In the genomic region with DNA sequence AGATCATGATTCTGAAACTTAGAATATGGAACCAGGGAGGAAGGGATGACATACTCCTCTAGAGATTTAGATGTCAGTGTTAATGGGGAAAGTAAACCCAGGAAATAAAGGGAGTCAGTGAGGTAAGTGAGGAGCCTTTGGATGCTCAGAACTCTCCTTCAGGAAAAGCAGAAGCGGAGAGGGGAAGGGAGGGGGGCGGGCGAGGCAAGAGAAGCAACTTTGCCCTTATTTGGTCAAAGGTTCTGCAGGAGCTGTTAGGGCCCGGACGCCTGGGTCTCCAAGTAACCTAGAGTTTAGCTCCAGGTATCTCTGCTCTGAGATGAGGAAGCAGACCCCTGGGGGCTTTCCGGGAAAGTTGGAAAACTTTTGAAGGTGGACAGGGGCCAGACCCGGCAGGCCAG, we compare ENCODE assay signal across 8 cellular contexts. TPM values are rescaled to one million over a fixed set of nuclear protein-coding genes. Genes with fewer than 3 reads are reported as not detected.
A peak's percentile ranks its signal among the peaks of the same experiment; 100 is the strongest.
DNase-seq lines count a peak whose midpoint lies in the region; ATAC-seq, FAIRE-seq and TF ChIP-seq lines count a peak whose summit lies in the region.

No MANE protein-coding gene starts in this region.

- peaks cover 49% of the 10 kb centered on the region for H3K79me2 ChIP-seq in Karpas-422 (ENCODE audit: low read length)

- no peaks in the 10 kb centered on the region for H3K27me3 ChIP-seq in Karpas-422 (ENCODE audit: low read length)

- ATAC-seq in GM21423 (IDR thresholded peaks at IDR 0.05; ENCODE audit: unreplicated experiment) (no peak), HG03039 (IDR thresholded peaks at IDR 0.05; ENCODE audit: unreplicated experiment) (no peak)

- DNase-seq in Karpas-422 = no peak
- DNase-seq in astrocyte of the spinal cord (ENCODE audit: low read depth, low spot score) = no peak
- no peak for DNase-seq in middle frontal gyrus (ENCODE audit: extremely low spot score, low spot score)
- no peak for DNase-seq in urothelium cell line (ENCODE audit: low spot score)

- peak overlapping the region; percentile 99 for H3K4me3 ChIP-seq in Karpas-422 (ENCODE audit: low read length)
- peak overlapping the region; percentile 96 for H3K4me3 ChIP-seq in astrocyte of the spinal cord (ENCODE audit: low read depth, low read length)
- H3K4me3 ChIP-seq in mesodermal cell (ENCODE audit: extremely low read depth, insufficient read depth, low read length, poor library complexity, severe bottlenecking) = peak overlapping the region; percentile 98

- in situ Hi-C loops in astrocyte of the spinal cord (cut with HindIII; ENCODE audit: low sequenced_read_pairs) = no loop called here

- no peaks in the 10 kb centered on the region for H3K9me2 ChIP-seq in Karpas-422 (replicated peaks; ENCODE audit: insufficient read depth, low read length)

- peak overlapping the region; percentile 100 for H3K27ac ChIP-seq in C4-2B
- peak overlapping the region; percentile 98 for H3K27ac ChIP-seq in Karpas-422 (ENCODE audit: low read length)
- peak overlapping the region; percentile 57 for H3K27ac ChIP-seq in mesodermal cell (ENCODE audit: low read depth, low read length, severe bottlenecking)

- peak overlapping the region; percentile 98 for H3K4me2 ChIP-seq in Karpas-422 (ENCODE audit: low read depth, low read length, poor library complexity, severe bottlenecking)

- peaks cover 35% of the 10 kb centered on the region for H3K36me3 ChIP-seq in Karpas-422 (ENCODE audit: insufficient read depth, low read length)
- H3K36me3 ChIP-seq in mesodermal cell (ENCODE audit: control insufficient read depth, insufficient read depth, low read length) = peaks cover 59% of the 10 kb centered on the region

- H4K20me1 ChIP-seq in Karpas-422 (ENCODE audit: insufficient read depth, low read depth, low read length) = peaks cover 35% of the 10 kb centered on the region

- no peak overlapping the region for H2AFZ ChIP-seq in Karpas-422 (ENCODE audit: low read length)

- H3K9me3 ChIP-seq in Karpas-422 (ENCODE audit: low read length) (no peaks in the 10 kb centered on the region), mesodermal cell (ENCODE audit: control insufficient read depth, low read length) (no peaks in the 10 kb centered on the region)

- H3K4me1 ChIP-seq in Karpas-422 (ENCODE audit: low read length) = peaks cover 77% of the 10 kb centered on the region
- peaks cover 50% of the 10 kb centered on the region for H3K4me1 ChIP-seq in mesodermal cell (ENCODE audit: control insufficient read depth, insufficient read depth, low read length, poor library complexity, severe bottlenecking)

- H3K9ac ChIP-seq in Karpas-422 (ENCODE audit: low read length) = peak overlapping the region; percentile 100

- WGBS in mesodermal cell (ENCODE audit: insufficient coverage in 2 of 2), 2 experiments = 0 to 5% methylated on average over 2 to 5 of the region's 7 CpGs

- FAIRE-seq in urothelium cell line (lab: Jason Lieb, UNC) = no peak

- no peak for TF ChIP-seq CTCF in C4-2B (conservative IDR thresholded peaks at IDR 0.05)
- no peak for TF ChIP-seq CTCF in astrocyte of the spinal cord (IDR thresholded peaks at IDR 0.05; ENCODE audit: low read depth, low read length)

RNA-seq across cellular contexts. Expression of a gene that starts 1.3 kb away (rescaled TPM):
- total RNA-seq in Karpas-422 (2014; rRNA removed; shearing (Covaris generic); ENCODE audit: low replicate concordance) = 748 and 1,567 TPM in 2 replicates
- polyA plus RNA-seq in mesodermal cell (2013, experiment 1 of 2) = 1,660 TPM
- 1,258 TPM for polyA plus RNA-seq in mesodermal cell (2013, experiment 2 of 2)

RNA-seq across cellular contexts. Expression of a gene that starts 3.9 kb away (rescaled TPM):
- 31.1 and 31.6 TPM in 2 replicates for total RNA-seq in Karpas-422 (2014; rRNA removed; shearing (Covaris generic); ENCODE audit: low replicate concordance)
- 28.8 TPM for polyA plus RNA-seq in mesodermal cell (2013, experiment 1 of 2)
- 26.2 TPM for polyA plus RNA-seq in mesodermal cell (2013, experiment 2 of 2)

RNA-seq across cellular contexts. Expression of a gene that starts 6.9 kb away (rescaled TPM):
- total RNA-seq in Karpas-422 (2014; rRNA removed; shearing (Covaris generic); ENCODE audit: low replicate concordance) = 49.9 and 50.5 TPM in 2 replicates
- 89.9 TPM for polyA plus RNA-seq in mesodermal cell (2013, experiment 1 of 2)
- polyA plus RNA-seq in mesodermal cell (2013, experiment 2 of 2) = 77.0 TPM

RNA-seq across cellular contexts. Expression of a gene that starts 7.2 kb away (rescaled TPM):
- total RNA-seq in Karpas-422 (2014; rRNA removed; shearing (Covaris generic); ENCODE audit: low replicate concordance) = 79.0 and 79.1 TPM in 2 replicates
- 52.8 TPM for polyA plus RNA-seq in mesodermal cell (2013, experiment 1 of 2)
- 49.4 TPM for polyA plus RNA-seq in mesodermal cell (2013, experiment 2 of 2)

RNA-seq across cellular contexts. Expression of a gene that starts 14.9 kb away (rescaled TPM):
- total RNA-seq in Karpas-422 (2014; rRNA removed; shearing (Covaris generic); ENCODE audit: low replicate concordance) = not detected in 2 replicates
- 0.26 TPM for polyA plus RNA-seq in mesodermal cell (2013, experiment 1 of 2)
- polyA plus RNA-seq in mesodermal cell (2013, experiment 2 of 2) = 0.15 TPM
